ENCODE assay signal across 9 cellular contexts in genomic region chr15:43330780-43331086, GRCh38. TPM values are rescaled to one million over a fixed set of nuclear protein-coding genes. Genes with fewer than 3 reads are reported as not detected.
DNase-seq lines count a peak whose midpoint lies in the region; ATAC-seq, FAIRE-seq and TF ChIP-seq lines count a peak whose summit lies in the region.
"Had no signal": no experiment of that assay in that cellular context is flagged by ENCODE, and none has a peak within 500 bp of the region (broad histone marks: within the 10 kb centered on the region; RNA-seq: fewer than 3 reads in every experiment).

No MANE protein-coding gene starts in this region.

- no peak for FAIRE-seq in frontal cortex (lab: Jason Lieb, UNC)

- H3K27ac Mint-ChIP-seq in central memory CD8-positive, alpha-beta T cell (ENCODE audit: low read depth) = peak overlapping the region; percentile 96
- peak overlapping the region; percentile 99 for H3K27ac Mint-ChIP-seq in nephron progenitor cell

- H3K27me3 Mint-ChIP-seq in central memory CD8-positive, alpha-beta T cell = no peaks in the 10 kb centered on the region
- H3K27me3 Mint-ChIP-seq in nephron progenitor cell (ENCODE audit: low read depth, poor library complexity) = peaks cover 12% of the 10 kb centered on the region

- TF ChIP-seq CTCF in 22Rv1 (IDR thresholded peaks at IDR 0.05) = no peak
- TF ChIP-seq CTCF in nephron progenitor cell (IDR thresholded peaks at IDR 0.05) = no peak

- H3K9me3 Mint-ChIP-seq in central memory CD8-positive, alpha-beta T cell = no peaks in the 10 kb centered on the region
- H3K9me3 Mint-ChIP-seq in nephron progenitor cell = peaks cover 4% of the 10 kb centered on the region

- peak overlapping the region; percentile 93 for H3K4me3 Mint-ChIP-seq in central memory CD8-positive, alpha-beta T cell
- peak overlapping the region; percentile 88 for H3K4me3 Mint-ChIP-seq in nephron progenitor cell

- no peak for DNase-seq in central memory CD8-positive, alpha-beta T cell (ENCODE audit: low spot score in 2 of 2)
- DNase-seq in nephron progenitor cell (no peak), cerebellar cortex (ENCODE audit: low spot score) (no peak), frontal cortex (ENCODE audit: low spot score in 2 of 2) (no peak)
- no peak for DNase-seq in stimulated activated CD4-positive, alpha-beta T cell treated with anti-CD3 and anti-CD28 coated beads, Interleukin-2, amount 100 ng/mL, for 48 hours

- H3K4me1 Mint-ChIP-seq in central memory CD8-positive, alpha-beta T cell = peaks cover 31% of the 10 kb centered on the region
- peaks cover 42% of the 10 kb centered on the region for H3K4me1 Mint-ChIP-seq in nephron progenitor cell

- peak overlapping the region; percentile 96 for H3K27ac ChIP-seq in 22Rv1

- ATAC-seq in GM19351 (IDR thresholded peaks at IDR 0.05; ENCODE audit: unreplicated experiment) = peak; percentile 4
- peak; percentile 14 for ATAC-seq in HG03565 (IDR thresholded peaks at IDR 0.05; ENCODE audit: unreplicated experiment)
- peak; percentile 8 for ATAC-seq in central memory CD8-positive, alpha-beta T cell (replicated peaks; ENCODE audit: extremely low read depth, poor library complexity, severe bottlenecking)

- peaks cover 23% of the 10 kb centered on the region for H3K36me3 Mint-ChIP-seq in central memory CD8-positive, alpha-beta T cell (ENCODE audit: insufficient read depth)
- peaks cover 54% of the 10 kb centered on the region for H3K36me3 Mint-ChIP-seq in nephron progenitor cell (ENCODE audit: low read depth)

RNA-seq across cellular contexts. Expression of gene LCMT2, which starts 0.4 kb away (rescaled TPM):
- total RNA-seq in frontal cortex = 17.5 TPM

RNA-seq across cellular contexts. Expression of gene TGM7, which starts 28.7 kb away (rescaled TPM):
- not detected for total RNA-seq in frontal cortex
- total RNA-seq: pulmonary artery endothelial cell had no signal

RNA-seq across cellular contexts. Expression of gene ZSCAN29, which starts 40.1 kb away (rescaled TPM):
- 38.3 TPM for total RNA-seq in frontal cortex

RNA-seq across cellular contexts. Expression of gene TUBGCP4, which starts 40.2 kb away (rescaled TPM):
- total RNA-seq in frontal cortex = 22.8 TPM
